Comparison of ENCODE assay signal across 1 cellular context in the genomic region with DNA sequence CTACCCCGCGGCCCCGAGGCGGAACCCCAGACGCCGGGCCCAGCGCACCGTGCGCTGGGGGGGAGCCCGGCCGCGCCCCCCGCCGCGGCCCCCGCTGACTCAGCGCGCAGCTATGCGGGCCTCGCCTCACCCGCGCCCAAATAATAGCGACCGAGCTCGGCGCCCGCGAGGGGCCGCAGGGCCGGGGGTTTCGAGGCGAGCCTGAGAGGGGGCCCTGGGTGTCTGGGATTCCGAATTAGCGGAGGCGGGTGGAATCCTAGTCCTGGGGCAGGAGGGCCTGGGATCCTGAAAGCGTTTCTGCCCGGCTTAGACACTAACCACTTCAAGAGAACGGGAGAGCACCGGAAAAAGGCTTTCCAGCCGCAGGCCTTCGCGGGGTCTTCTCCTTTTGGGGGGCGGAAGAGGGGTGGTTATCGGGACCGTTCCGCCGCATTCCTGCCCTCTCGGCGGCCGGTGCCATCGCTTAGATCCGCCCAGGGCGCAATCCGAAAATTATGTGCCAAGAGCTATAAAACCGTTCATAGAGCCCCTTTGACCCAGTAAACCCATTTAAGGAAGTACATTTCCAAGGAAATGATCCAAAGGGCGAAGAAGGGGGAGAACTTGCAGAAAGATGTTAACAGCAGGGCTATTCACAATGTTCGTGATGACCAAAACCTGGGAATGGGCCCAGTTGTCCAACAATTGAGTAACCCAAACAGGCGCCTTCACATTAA.
TF ChIP-seq lines count a peak whose summit lies in the region.

No MANE protein-coding gene starts in this region.

TF ChIP-seq in HepG2, 621 proteins besides CTCF, POLR2A, EP300 and RAD21 (continued from another document and continues in another):
- TF ChIP-seq RORA (CRISPR knock-in tag; IDR thresholded peaks at IDR 0.05) (no peak), ARID2 (CRISPR knock-in tag; IDR thresholded peaks at IDR 0.05; ENCODE audit: borderline replicate concordance) (peak; percentile 40; the same call in 1 of the 2 replicates), ZNF788 (CRISPR knock-in tag; IDR thresholded peaks at IDR 0.05; ENCODE audit: borderline replicate concordance) (no peak; the same call in 1 of the 2 replicates), ZNF510 (CRISPR knock-in tag; IDR thresholded peaks at IDR 0.05; ENCODE audit: low read depth) (no peak), NR2F6 (IDR thresholded peaks at IDR 0.05) (no peak), NR2F6 (CRISPR knock-in tag; IDR thresholded peaks at IDR 0.05) (0 out of 2 replicates have a peak, but pooled peaks have one; percentile 6), SNRNP70 (IDR thresholded peaks at IDR 0.05; ENCODE audit: low read depth, low read length) (no peak), ZNF737 (CRISPR knock-in tag; IDR thresholded peaks at IDR 0.05; ENCODE audit: borderline replicate concordance) (no peak), ZNF652 (CRISPR knock-in tag; IDR thresholded peaks at IDR 0.05; ENCODE audit: borderline replicate concordance, low read depth) (no peak), GTF2F1 (IDR thresholded peaks at IDR 0.05; ENCODE audit: low read length) (no peak), ZNF331 (CRISPR knock-in tag; IDR thresholded peaks at IDR 0.05) (no peak), ZNF709 (CRISPR knock-in tag; IDR thresholded peaks at IDR 0.05) (no peak; the same call in 1 of the 2 replicates), KLF6 (CRISPR knock-in tag; IDR thresholded peaks at IDR 0.05) (0 out of 2 replicates have a peak, but pooled peaks have one; percentile 79), ZNF329 (CRISPR knock-in tag; IDR thresholded peaks at IDR 0.05; ENCODE audit: low read depth) (no peak), YEATS4 (CRISPR knock-in tag; IDR thresholded peaks at IDR 0.05; ENCODE audit: borderline replicate concordance) (peak; percentile 70), ARNT (IDR thresholded peaks at IDR 0.05) (no peak), ZFP82 (CRISPR knock-in tag; IDR thresholded peaks at IDR 0.05; ENCODE audit: borderline replicate concordance) (peak; percentile 3; the same call in 1 of the 2 replicates), SPEN (CRISPR knock-in tag; IDR thresholded peaks at IDR 0.05; ENCODE audit: low read depth) (peak; percentile 25; the same call in 1 of the 2 replicates), ZNF34 (CRISPR knock-in tag; IDR thresholded peaks at IDR 0.05; ENCODE audit: borderline replicate concordance) (no peak; the same call in 1 of the 2 replicates)
- TF ChIP-seq, protein P1, sequence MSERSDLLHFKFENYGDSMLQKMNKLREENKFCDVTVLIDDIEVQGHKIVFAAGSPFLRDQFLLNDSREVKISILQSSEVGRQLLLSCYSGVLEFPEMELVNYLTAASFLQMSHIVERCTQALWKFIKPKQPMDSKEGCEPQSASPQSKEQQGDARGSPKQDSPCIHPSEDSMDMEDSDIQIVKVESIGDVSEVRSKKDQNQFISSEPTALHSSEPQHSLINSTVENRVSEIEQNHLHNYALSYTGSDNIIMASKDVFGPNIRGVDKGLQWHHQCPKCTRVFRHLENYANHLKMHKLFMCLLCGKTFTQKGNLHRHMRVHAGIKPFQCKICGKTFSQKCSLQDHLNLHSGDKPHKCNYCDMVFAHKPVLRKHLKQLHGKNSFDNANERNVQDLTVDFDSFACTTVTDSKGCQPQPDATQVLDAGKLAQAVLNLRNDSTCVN (CRISPR knock-in tag; IDR thresholded peaks at IDR 0.05; ENCODE audit: borderline replicate concordance) = no peak; the same call in none of the 2 replicates
- TF ChIP-seq, protein P2, sequence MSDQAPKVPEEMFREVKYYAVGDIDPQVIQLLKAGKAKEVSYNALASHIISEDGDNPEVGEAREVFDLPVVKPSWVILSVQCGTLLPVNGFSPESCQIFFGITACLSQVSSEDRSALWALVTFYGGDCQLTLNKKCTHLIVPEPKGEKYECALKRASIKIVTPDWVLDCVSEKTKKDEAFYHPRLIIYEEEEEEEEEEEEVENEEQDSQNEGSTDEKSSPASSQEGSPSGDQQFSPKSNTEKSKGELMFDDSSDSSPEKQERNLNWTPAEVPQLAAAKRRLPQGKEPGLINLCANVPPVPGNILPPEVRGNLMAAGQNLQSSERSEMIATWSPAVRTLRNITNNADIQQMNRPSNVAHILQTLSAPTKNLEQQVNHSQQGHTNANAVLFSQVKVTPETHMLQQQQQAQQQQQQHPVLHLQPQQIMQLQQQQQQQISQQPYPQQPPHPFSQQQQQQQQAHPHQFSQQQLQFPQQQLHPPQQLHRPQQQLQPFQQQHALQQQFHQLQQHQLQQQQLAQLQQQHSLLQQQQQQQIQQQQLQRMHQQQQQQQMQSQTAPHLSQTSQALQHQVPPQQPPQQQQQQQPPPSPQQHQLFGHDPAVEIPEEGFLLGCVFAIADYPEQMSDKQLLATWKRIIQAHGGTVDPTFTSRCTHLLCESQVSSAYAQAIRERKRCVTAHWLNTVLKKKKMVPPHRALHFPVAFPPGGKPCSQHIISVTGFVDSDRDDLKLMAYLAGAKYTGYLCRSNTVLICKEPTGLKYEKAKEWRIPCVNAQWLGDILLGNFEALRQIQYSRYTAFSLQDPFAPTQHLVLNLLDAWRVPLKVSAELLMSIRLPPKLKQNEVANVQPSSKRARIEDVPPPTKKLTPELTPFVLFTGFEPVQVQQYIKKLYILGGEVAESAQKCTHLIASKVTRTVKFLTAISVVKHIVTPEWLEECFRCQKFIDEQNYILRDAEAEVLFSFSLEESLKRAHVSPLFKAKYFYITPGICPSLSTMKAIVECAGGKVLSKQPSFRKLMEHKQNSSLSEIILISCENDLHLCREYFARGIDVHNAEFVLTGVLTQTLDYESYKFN (CRISPR knock-in tag; conservative IDR thresholded peaks at IDR 0.05) = peak; percentile 54; the same call in 1 of the 2 replicates
- TF ChIP-seq, protein P3, sequence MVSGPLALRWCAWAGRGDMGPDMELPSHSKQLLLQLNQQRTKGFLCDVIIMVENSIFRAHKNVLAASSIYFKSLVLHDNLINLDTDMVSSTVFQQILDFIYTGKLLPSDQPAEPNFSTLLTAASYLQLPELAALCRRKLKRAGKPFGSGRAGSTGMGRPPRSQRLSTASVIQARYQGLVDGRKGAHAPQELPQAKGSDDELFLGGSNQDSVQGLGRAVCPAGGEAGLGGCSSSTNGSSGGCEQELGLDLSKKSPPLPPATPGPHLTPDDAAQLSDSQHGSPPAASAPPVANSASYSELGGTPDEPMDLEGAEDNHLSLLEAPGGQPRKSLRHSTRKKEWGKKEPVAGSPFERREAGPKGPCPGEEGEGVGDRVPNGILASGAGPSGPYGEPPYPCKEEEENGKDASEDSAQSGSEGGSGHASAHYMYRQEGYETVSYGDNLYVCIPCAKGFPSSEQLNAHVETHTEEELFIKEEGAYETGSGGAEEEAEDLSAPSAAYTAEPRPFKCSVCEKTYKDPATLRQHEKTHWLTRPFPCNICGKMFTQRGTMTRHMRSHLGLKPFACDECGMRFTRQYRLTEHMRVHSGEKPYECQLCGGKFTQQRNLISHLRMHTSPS (CRISPR knock-in tag; IDR thresholded peaks at IDR 0.05; ENCODE audit: low read depth) = no peak; the same call in 1 of the 2 replicates
- TF ChIP-seq, protein P4, sequence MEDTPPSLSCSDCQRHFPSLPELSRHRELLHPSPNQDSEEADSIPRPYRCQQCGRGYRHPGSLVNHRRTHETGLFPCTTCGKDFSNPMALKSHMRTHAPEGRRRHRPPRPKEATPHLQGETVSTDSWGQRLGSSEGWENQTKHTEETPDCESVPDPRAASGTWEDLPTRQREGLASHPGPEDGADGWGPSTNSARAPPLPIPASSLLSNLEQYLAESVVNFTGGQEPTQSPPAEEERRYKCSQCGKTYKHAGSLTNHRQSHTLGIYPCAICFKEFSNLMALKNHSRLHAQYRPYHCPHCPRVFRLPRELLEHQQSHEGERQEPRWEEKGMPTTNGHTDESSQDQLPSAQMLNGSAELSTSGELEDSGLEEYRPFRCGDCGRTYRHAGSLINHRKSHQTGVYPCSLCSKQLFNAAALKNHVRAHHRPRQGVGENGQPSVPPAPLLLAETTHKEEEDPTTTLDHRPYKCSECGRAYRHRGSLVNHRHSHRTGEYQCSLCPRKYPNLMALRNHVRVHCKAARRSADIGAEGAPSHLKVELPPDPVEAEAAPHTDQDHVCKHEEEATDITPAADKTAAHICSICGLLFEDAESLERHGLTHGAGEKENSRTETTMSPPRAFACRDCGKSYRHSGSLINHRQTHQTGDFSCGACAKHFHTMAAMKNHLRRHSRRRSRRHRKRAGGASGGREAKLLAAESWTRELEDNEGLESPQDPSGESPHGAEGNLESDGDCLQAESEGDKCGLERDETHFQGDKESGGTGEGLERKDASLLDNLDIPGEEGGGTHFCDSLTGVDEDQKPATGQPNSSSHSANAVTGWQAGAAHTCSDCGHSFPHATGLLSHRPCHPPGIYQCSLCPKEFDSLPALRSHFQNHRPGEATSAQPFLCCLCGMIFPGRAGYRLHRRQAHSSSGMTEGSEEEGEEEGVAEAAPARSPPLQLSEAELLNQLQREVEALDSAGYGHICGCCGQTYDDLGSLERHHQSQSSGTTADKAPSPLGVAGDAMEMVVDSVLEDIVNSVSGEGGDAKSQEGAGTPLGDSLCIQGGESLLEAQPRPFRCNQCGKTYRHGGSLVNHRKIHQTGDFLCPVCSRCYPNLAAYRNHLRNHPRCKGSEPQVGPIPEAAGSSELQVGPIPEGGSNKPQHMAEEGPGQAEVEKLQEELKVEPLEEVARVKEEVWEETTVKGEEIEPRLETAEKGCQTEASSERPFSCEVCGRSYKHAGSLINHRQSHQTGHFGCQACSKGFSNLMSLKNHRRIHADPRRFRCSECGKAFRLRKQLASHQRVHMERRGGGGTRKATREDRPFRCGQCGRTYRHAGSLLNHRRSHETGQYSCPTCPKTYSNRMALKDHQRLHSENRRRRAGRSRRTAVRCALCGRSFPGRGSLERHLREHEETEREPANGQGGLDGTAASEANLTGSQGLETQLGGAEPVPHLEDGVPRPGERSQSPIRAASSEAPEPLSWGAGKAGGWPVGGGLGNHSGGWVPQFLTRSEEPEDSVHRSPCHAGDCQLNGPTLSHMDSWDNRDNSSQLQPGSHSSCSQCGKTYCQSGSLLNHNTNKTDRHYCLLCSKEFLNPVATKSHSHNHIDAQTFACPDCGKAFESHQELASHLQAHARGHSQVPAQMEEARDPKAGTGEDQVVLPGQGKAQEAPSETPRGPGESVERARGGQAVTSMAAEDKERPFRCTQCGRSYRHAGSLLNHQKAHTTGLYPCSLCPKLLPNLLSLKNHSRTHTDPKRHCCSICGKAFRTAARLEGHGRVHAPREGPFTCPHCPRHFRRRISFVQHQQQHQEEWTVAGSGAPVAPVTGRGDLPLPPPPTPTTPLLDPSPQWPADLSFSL (CRISPR knock-in tag; IDR thresholded peaks at IDR 0.05) = no peak
- TF ChIP-seq, protein P5, sequence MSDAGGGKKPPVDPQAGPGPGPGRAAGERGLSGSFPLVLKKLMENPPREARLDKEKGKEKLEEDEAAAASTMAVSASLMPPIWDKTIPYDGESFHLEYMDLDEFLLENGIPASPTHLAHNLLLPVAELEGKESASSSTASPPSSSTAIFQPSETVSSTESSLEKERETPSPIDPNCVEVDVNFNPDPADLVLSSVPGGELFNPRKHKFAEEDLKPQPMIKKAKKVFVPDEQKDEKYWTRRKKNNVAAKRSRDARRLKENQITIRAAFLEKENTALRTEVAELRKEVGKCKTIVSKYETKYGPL (CRISPR knock-in tag; IDR thresholded peaks at IDR 0.05) = peak; percentile 12; the same call in 1 of the 2 replicates
- TF ChIP-seq, protein P6, sequence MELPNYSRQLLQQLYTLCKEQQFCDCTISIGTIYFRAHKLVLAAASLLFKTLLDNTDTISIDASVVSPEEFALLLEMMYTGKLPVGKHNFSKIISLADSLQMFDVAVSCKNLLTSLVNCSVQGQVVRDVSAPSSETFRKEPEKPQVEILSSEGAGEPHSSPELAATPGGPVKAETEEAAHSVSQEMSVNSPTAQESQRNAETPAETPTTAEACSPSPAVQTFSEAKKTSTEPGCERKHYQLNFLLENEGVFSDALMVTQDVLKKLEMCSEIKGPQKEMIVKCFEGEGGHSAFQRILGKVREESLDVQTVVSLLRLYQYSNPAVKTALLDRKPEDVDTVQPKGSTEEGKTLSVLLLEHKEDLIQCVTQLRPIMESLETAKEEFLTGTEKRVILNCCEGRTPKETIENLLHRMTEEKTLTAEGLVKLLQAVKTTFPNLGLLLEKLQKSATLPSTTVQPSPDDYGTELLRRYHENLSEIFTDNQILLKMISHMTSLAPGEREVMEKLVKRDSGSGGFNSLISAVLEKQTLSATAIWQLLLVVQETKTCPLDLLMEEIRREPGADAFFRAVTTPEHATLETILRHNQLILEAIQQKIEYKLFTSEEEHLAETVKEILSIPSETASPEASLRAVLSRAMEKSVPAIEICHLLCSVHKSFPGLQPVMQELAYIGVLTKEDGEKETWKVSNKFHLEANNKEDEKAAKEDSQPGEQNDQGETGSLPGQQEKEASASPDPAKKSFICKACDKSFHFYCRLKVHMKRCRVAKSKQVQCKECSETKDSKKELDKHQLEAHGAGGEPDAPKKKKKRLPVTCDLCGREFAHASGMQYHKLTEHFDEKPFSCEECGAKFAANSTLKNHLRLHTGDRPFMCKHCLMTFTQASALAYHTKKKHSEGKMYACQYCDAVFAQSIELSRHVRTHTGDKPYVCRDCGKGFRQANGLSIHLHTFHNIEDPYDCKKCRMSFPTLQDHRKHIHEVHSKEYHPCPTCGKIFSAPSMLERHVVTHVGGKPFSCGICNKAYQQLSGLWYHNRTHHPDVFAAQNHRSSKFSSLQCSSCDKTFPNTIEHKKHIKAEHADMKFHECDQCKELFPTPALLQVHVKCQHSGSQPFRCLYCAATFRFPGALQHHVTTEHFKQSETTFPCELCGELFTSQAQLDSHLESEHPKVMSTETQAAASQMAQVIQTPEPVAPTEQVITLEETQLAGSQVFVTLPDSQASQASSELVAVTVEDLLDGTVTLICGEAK (IDR thresholded peaks at IDR 0.05) = no peak
- TF ChIP-seq, protein P6 (CRISPR knock-in tag; IDR thresholded peaks at IDR 0.05) = peak; percentile 73
